34 cellular contexts compared by ENCODE assay signal in genomic region chr2:164220250-164220649, GRCh38.
"Had no signal": no experiment of that assay in that cellular context is flagged by ENCODE, and none has a peak within 500 bp of the region (broad histone marks: within the 10 kb centered on the region; RNA-seq: fewer than 3 reads in every experiment).

No MANE protein-coding gene starts in this region.

- H3K36me3 Mint-ChIP-seq: activated CD4-positive, alpha-beta memory T cell treated with anti-CD3 and anti-CD28 coated beads for 36 hours; activated CD8-positive, alpha-beta memory T cell treated with anti-CD3 and anti-CD28 coated beads, Interleukin-2, amount 10 ng/mL, durations not matched to agents 7 days and 5 days; activated naive CD4-positive, alpha-beta T cell treated with anti-CD3 and anti-CD28 coated beads, Interleukin-2, amount 50 U/mL, for 24 hours; activated naive CD8-positive, alpha-beta T cell treated with anti-CD3 and anti-CD28 coated beads, Interleukin-2, amount 10 ng/mL, durations not matched to agents 7 days and 5 days had no signal

- DNase-seq: activated B cell treated with CpG ODN at 0.5 μM for 24 hours; activated CD4-positive, alpha-beta memory T cell treated with anti-CD3 and anti-CD28 coated beads for 36 hours; activated CD4-positive, alpha-beta T cell treated with anti-CD3 and anti-CD28 coated beads for 4 hours; activated CD4-positive, alpha-beta T cell treated with anti-CD3 and anti-CD28 coated beads, Interleukin-2, amount 50 U/mL, for 1 hour; activated CD4-positive, CD25-positive, alpha-beta regulatory T cell treated with anti-CD3 and anti-CD28 coated beads, Interleukin-2, amount 50 U/mL, for 72 hours; activated CD8-positive, alpha-beta memory T cell treated with anti-CD3 and anti-CD28 coated beads for 24 hours; activated CD8-positive, alpha-beta memory T cell treated with anti-CD3 and anti-CD28 coated beads, Interleukin-2, amount 10 ng/mL, durations not matched to agents 7 days and 5 days; activated CD8-positive, alpha-beta memory T cell treated with anti-CD3 and anti-CD28 coated beads, Interleukin-2, amount 50 U/mL, for 48 hours; activated gamma-delta T cell; activated naive CD4-positive, alpha-beta T cell treated with Interleukin-2 at 50 U/mL for 16 hours; activated naive CD8-positive, alpha-beta T cell treated with anti-CD3 and anti-CD28 coated beads, Interleukin-2, amount 10 ng/mL, durations not matched to agents 7 days and 5 days; activated T-cell treated with anti-CD3 and anti-CD28 coated beads, Interleukin-2, amount 50 U/mL, for 1 hour; activated T-cell treated with anti-CD3 and anti-CD28 coated beads, Interleukin-2, amount 50 U/mL, for 72 hours; amygdala; body of pancreas; NCI-H1092 treated with DMSO at 0.1 percent for 48 hours; NCI-H1417; NCI-H146; NCI-H187; NCI-H2029 treated with DMSO at 0.1 percent for 48 hours; NCI-H2107; NCI-H345; NCI-H524 treated with DMSO at 0.1 percent for 48 hours; Right ventricle myocardium superior; SW 1271; T-helper 1 cell; T-helper 2 cell; T-helper 9 cell had no signal

- H3K9me3 Mint-ChIP-seq: activated B cell treated with CpG ODN at 0.5 μM for 24 hours; activated naive CD8-positive, alpha-beta T cell treated with anti-CD3 and anti-CD28 coated beads, Interleukin-2, amount 10 ng/mL, durations not matched to agents 7 days and 5 days; activated T-helper 2 cell treated with anti-CD3 and anti-CD28 coated beads, Interferon-gamma antibody, Interleukin-2, Interleukin-4, amounts not matched to agents 10 μg/mL and 5 μg/mL and 100 μg/mL, durations not matched to agents 14 hours and 24 hours and 36 hours had no signal

- H3K36me3 ChIP-seq: ascending aorta, breast epithelium had no signal

- H3K4me1 ChIP-seq: ascending aorta, body of pancreas, breast epithelium had no signal

- H3K4me3 Mint-ChIP-seq: activated B cell treated with CpG ODN at 0.5 μM for 24 hours; activated CD4-positive, alpha-beta memory T cell treated with anti-CD3 and anti-CD28 coated beads for 36 hours; activated CD8-positive, alpha-beta memory T cell treated with anti-CD3 and anti-CD28 coated beads, Interleukin-2, amount 10 ng/mL, durations not matched to agents 7 days and 5 days; activated naive CD4-positive, alpha-beta T cell treated with anti-CD3 and anti-CD28 coated beads, Interleukin-2, amount 50 U/mL, for 24 hours; activated naive CD8-positive, alpha-beta T cell treated with anti-CD3 and anti-CD28 coated beads, Interleukin-2, amount 10 ng/mL, durations not matched to agents 7 days and 5 days; activated T-cell treated with anti-CD3 and anti-CD28 coated beads, Interleukin-2, amount 50 U/mL, for 72 hours had no signal

- H3K27ac ChIP-seq: ascending aorta, body of pancreas, breast epithelium, VCaP had no signal

- H3K27me3 ChIP-seq: ascending aorta, body of pancreas, breast epithelium had no signal

- ATAC-seq: activated CD8-positive, alpha-beta memory T cell treated with anti-CD3 and anti-CD28 coated beads, Interleukin-2, amount 10 ng/mL, durations not matched to agents 7 days and 5 days; activated T-cell treated with anti-CD3 and anti-CD28 coated beads, Interleukin-2, amount 50 U/mL, for 72 hours; body of pancreas; Panc1 had no signal

- H3K9me3 ChIP-seq: ascending aorta, body of pancreas, breast epithelium had no signal

- H3K4me3 ChIP-seq: ascending aorta, body of pancreas, breast epithelium had no signal

- H3K27me3 Mint-ChIP-seq: activated B cell treated with CpG ODN at 0.5 μM for 24 hours; activated CD4-positive, alpha-beta memory T cell treated with anti-CD3 and anti-CD28 coated beads for 36 hours; activated CD8-positive, alpha-beta memory T cell treated with anti-CD3 and anti-CD28 coated beads, Interleukin-2, amount 10 ng/mL, durations not matched to agents 7 days and 5 days; activated naive CD4-positive, alpha-beta T cell treated with anti-CD3 and anti-CD28 coated beads, Interleukin-2, amount 50 U/mL, for 24 hours; activated naive CD8-positive, alpha-beta T cell treated with anti-CD3 and anti-CD28 coated beads, Interleukin-2, amount 10 ng/mL, durations not matched to agents 7 days and 5 days had no signal

- H3K27ac Mint-ChIP-seq: activated B cell treated with CpG ODN at 0.5 μM for 24 hours; activated CD4-positive, alpha-beta memory T cell treated with anti-CD3 and anti-CD28 coated beads for 36 hours; activated CD8-positive, alpha-beta memory T cell treated with anti-CD3 and anti-CD28 coated beads, Interleukin-2, amount 10 ng/mL, durations not matched to agents 7 days and 5 days; activated naive CD4-positive, alpha-beta T cell treated with anti-CD3 and anti-CD28 coated beads, Interleukin-2, amount 50 U/mL, for 24 hours; activated naive CD8-positive, alpha-beta T cell treated with anti-CD3 and anti-CD28 coated beads, Interleukin-2, amount 10 ng/mL, durations not matched to agents 7 days and 5 days; activated T-cell treated with anti-CD3 and anti-CD28 coated beads, Interleukin-2, amount 50 U/mL, for 72 hours; activated T-helper 2 cell treated with anti-CD3 and anti-CD28 coated beads, Interferon-gamma antibody, Interleukin-2, Interleukin-4, amounts not matched to agents 10 μg/mL and 5 μg/mL and 100 μg/mL, durations not matched to agents 14 hours and 24 hours and 36 hours had no signal

- H3K4me1 Mint-ChIP-seq: activated B cell treated with CpG ODN at 0.5 μM for 24 hours; activated CD8-positive, alpha-beta memory T cell treated with anti-CD3 and anti-CD28 coated beads, Interleukin-2, amount 10 ng/mL, durations not matched to agents 7 days and 5 days; activated naive CD4-positive, alpha-beta T cell treated with anti-CD3 and anti-CD28 coated beads, Interleukin-2, amount 50 U/mL, for 24 hours; activated naive CD8-positive, alpha-beta T cell treated with anti-CD3 and anti-CD28 coated beads, Interleukin-2, amount 10 ng/mL, durations not matched to agents 7 days and 5 days had no signal
